Comparison of ENCODE assay signal across 8 cellular contexts in genomic region chr3:170572665-170573253, GRCh38. TPM values are rescaled to one million over a fixed set of nuclear protein-coding genes. Genes with fewer than 3 reads are reported as not detected.
DNase-seq lines count a peak whose midpoint lies in the region; ATAC-seq, FAIRE-seq and TF ChIP-seq lines count a peak whose summit lies in the region.

No MANE protein-coding gene starts in this region.

- H3K27me3 Mint-ChIP-seq in activated naive CD8-positive, alpha-beta T cell treated with anti-CD3 and anti-CD28 coated beads, Interleukin-2, amount 50 U/mL, for 24 hours: peaks cover 38% of the 10 kb centered on the region
- peaks cover 42% of the 10 kb centered on the region for H3K27me3 Mint-ChIP-seq in stimulated activated naive CD8-positive, alpha-beta T cell treated with anti-CD3 and anti-CD28 coated beads, Interleukin-15, Interleukin-2, amounts not matched to agents 100 ng/mL and 50 ng/mL, for 24 hours
- peaks cover 12% of the 10 kb centered on the region for H3K27me3 Mint-ChIP-seq in activated CD4-positive, alpha-beta T cell treated with anti-CD3 and anti-CD28 coated beads, Interleukin-2, amount 10 ng/mL, durations not matched to agents 7 days and 5 days

- no peak for TF ChIP-seq CTCF in AG09319 (IDR thresholded peaks at IDR 0.05; ENCODE audit: low read depth, low read length)

- H3K27ac Mint-ChIP-seq in activated naive CD8-positive, alpha-beta T cell treated with anti-CD3 and anti-CD28 coated beads, Interleukin-2, amount 50 U/mL, for 24 hours: peak overlapping the region; percentile 71
- peak overlapping the region; percentile 10 for H3K27ac Mint-ChIP-seq in stimulated activated naive CD8-positive, alpha-beta T cell treated with anti-CD3 and anti-CD28 coated beads, Interleukin-15, Interleukin-2, amounts not matched to agents 100 ng/mL and 50 ng/mL, for 24 hours
- H3K27ac Mint-ChIP-seq in activated CD4-positive, alpha-beta T cell treated with anti-CD3 and anti-CD28 coated beads, Interleukin-2, amount 10 ng/mL, durations not matched to agents 7 days and 5 days: no peak overlapping the region

- no peaks in the 10 kb centered on the region for H3K9me3 Mint-ChIP-seq in activated naive CD8-positive, alpha-beta T cell treated with anti-CD3 and anti-CD28 coated beads, Interleukin-2, amount 50 U/mL, for 24 hours
- H3K9me3 Mint-ChIP-seq in stimulated activated naive CD8-positive, alpha-beta T cell treated with anti-CD3 and anti-CD28 coated beads, Interleukin-15, Interleukin-2, amounts not matched to agents 100 ng/mL and 50 ng/mL, for 24 hours: no peaks in the 10 kb centered on the region
- peaks cover 3% of the 10 kb centered on the region for H3K9me3 Mint-ChIP-seq in activated CD4-positive, alpha-beta T cell treated with anti-CD3 and anti-CD28 coated beads, Interleukin-2, amount 10 ng/mL, durations not matched to agents 7 days and 5 days

- FAIRE-seq in GM19239 (lab: Jason Lieb, UNC): peak; percentile 94

- DNase-seq in AG09319 (ENCODE audit: extremely low read depth, low read depth) (peak; percentile 45), GM19239 (ENCODE audit: insufficient read length, low spot score) (peak; percentile 31)
- DNase-seq in activated naive CD8-positive, alpha-beta T cell treated with anti-CD3 and anti-CD28 coated beads, Interleukin-2, amount 50 U/mL, for 24 hours: no peak
- DNase-seq in central memory CD4-positive, alpha-beta T cell: no peak
- no peak for DNase-seq in activated effector memory CD4-positive, alpha-beta T cell treated with anti-CD3 and anti-CD28 coated beads, Interleukin-2, amount 50 U/mL, for 16 hours
- no peak for DNase-seq in activated CD4-positive, alpha-beta T cell treated with anti-CD3 and anti-CD28 coated beads, Interleukin-2, amount 10 ng/mL, durations not matched to agents 7 days and 5 days

- H3K36me3 Mint-ChIP-seq in activated naive CD8-positive, alpha-beta T cell treated with anti-CD3 and anti-CD28 coated beads, Interleukin-2, amount 50 U/mL, for 24 hours (ENCODE audit: low read depth): no peaks in the 10 kb centered on the region
- no peaks in the 10 kb centered on the region for H3K36me3 Mint-ChIP-seq in stimulated activated naive CD8-positive, alpha-beta T cell treated with anti-CD3 and anti-CD28 coated beads, Interleukin-15, Interleukin-2, amounts not matched to agents 100 ng/mL and 50 ng/mL, for 24 hours (ENCODE audit: low read depth)
- no peaks in the 10 kb centered on the region for H3K36me3 Mint-ChIP-seq in activated CD4-positive, alpha-beta T cell treated with anti-CD3 and anti-CD28 coated beads, Interleukin-2, amount 10 ng/mL, durations not matched to agents 7 days and 5 days (ENCODE audit: low read depth)

- POLR2A ChIA-PET in activated CD4-positive, alpha-beta T cell treated with anti-CD3 and anti-CD28 coated beads, Interleukin-2, amount 10 ng/mL, durations not matched to agents 7 days and 5 days (lab: Charles Lee): no interaction called here

- no peak overlapping the region for H3K4me3 Mint-ChIP-seq in activated naive CD8-positive, alpha-beta T cell treated with anti-CD3 and anti-CD28 coated beads, Interleukin-2, amount 50 U/mL, for 24 hours
- H3K4me3 Mint-ChIP-seq in stimulated activated naive CD8-positive, alpha-beta T cell treated with anti-CD3 and anti-CD28 coated beads, Interleukin-15, Interleukin-2, amounts not matched to agents 100 ng/mL and 50 ng/mL, for 24 hours: no peak overlapping the region
- H3K4me3 Mint-ChIP-seq in activated CD4-positive, alpha-beta T cell treated with anti-CD3 and anti-CD28 coated beads, Interleukin-2, amount 10 ng/mL, durations not matched to agents 7 days and 5 days: no peak overlapping the region

- CTCF ChIA-PET in activated CD4-positive, alpha-beta T cell treated with anti-CD3 and anti-CD28 coated beads, Interleukin-2, amount 10 ng/mL, durations not matched to agents 7 days and 5 days (lab: Charles Lee): no interaction called here

- peak; percentile 98 for ATAC-seq in HG03108 (IDR thresholded peaks at IDR 0.05; ENCODE audit: unreplicated experiment)
- ATAC-seq in activated naive CD8-positive, alpha-beta T cell treated with anti-CD3 and anti-CD28 coated beads, Interleukin-2, amount 50 U/mL, for 24 hours: peak; percentile 95

- H3K4me1 Mint-ChIP-seq in activated naive CD8-positive, alpha-beta T cell treated with anti-CD3 and anti-CD28 coated beads, Interleukin-2, amount 50 U/mL, for 24 hours: peaks cover 28% of the 10 kb centered on the region
- peaks cover 26% of the 10 kb centered on the region for H3K4me1 Mint-ChIP-seq in stimulated activated naive CD8-positive, alpha-beta T cell treated with anti-CD3 and anti-CD28 coated beads, Interleukin-15, Interleukin-2, amounts not matched to agents 100 ng/mL and 50 ng/mL, for 24 hours (ENCODE audit: low read depth)
- peaks cover 12% of the 10 kb centered on the region for H3K4me1 Mint-ChIP-seq in activated CD4-positive, alpha-beta T cell treated with anti-CD3 and anti-CD28 coated beads, Interleukin-2, amount 10 ng/mL, durations not matched to agents 7 days and 5 days

RNA-seq across cellular contexts. Expression of gene SLC7A14, which starts 13.1 kb away (rescaled TPM):
- total RNA-seq in activated CD4-positive, alpha-beta T cell treated with anti-CD3 and anti-CD28 coated beads, Interleukin-2, amount 10 ng/mL, durations not matched to agents 7 days and 5 days: not detected

Comparison
In these comparisons a context has a peak if more than half of its experiments do, and no peak if none do; other contexts are left out.
1. DNase-seq: peak in AG09319 (single experiment) and GM19239 (single experiment); none in activated naive CD8-positive, alpha-beta T cell treated with anti-CD3 and anti-CD28 coated beads, Interleukin-2, amount 50 U/mL, for 24 hours (single experiment), central memory CD4-positive, alpha-beta T cell (single experiment), activated effector memory CD4-positive, alpha-beta T cell treated with anti-CD3 and anti-CD28 coated beads, Interleukin-2, amount 50 U/mL, for 16 hours (single experiment) and activated CD4-positive, alpha-beta T cell treated with anti-CD3 and anti-CD28 coated beads, Interleukin-2, amount 10 ng/mL, durations not matched to agents 7 days and 5 days (single experiment).